Comparison of ENCODE assay signal across 27 cellular contexts in genomic region chr12:90481748-90482147, GRCh38.
"Had no signal": no experiment of that assay in that cellular context is flagged by ENCODE, and none has a peak within 500 bp of the region (broad histone marks: within the 10 kb centered on the region; RNA-seq: fewer than 3 reads in every experiment).

No MANE protein-coding gene starts in this region.

- H3K9me3 ChIP-seq: heart right ventricle, left ventricle myocardium inferior, neutrophil, ovary, prostate gland, spleen, testis, thyroid gland, transverse colon, upper lobe of left lung, vagina had no signal

- H3K27ac ChIP-seq: heart right ventricle, hepatocyte, left ventricle myocardium inferior, neural progenitor cell, neutrophil, ovary, prostate gland, spleen, testis, thyroid gland, transverse colon, upper lobe of left lung, vagina had no signal

- H3K27me3 Mint-ChIP-seq: naive thymus-derived CD8-positive, alpha-beta T cell; stimulated activated naive CD8-positive, alpha-beta T cell treated with anti-CD3 and anti-CD28 coated beads, Interleukin-15, amount 100 ng/mL, for 72 hours had no signal

- H3K9me3 Mint-ChIP-seq: nephron progenitor cell; neural progenitor cell; stimulated activated effector memory CD8-positive, alpha-beta T cell treated with anti-CD3 and anti-CD28 coated beads, Interleukin-12 subunit alpha, Interleukin-12 subunit beta, amount 100 ng/mL, for 72 hours; stimulated activated naive CD8-positive, alpha-beta T cell treated with anti-CD3 and anti-CD28 coated beads, Interleukin-15, amount 100 ng/mL, for 72 hours had no signal

- H3K4me1 ChIP-seq: heart right ventricle, left ventricle myocardium inferior, neural progenitor cell, prostate gland, spleen, testis, thyroid gland, transverse colon, upper lobe of left lung, vagina had no signal

- FAIRE-seq: small intestine had no signal

- H3K36me3 ChIP-seq: heart right ventricle, left ventricle myocardium inferior, neural progenitor cell, neutrophil, ovary, prostate gland, spleen, thyroid gland, transverse colon, upper lobe of left lung, vagina had no signal

- H3K4me3 ChIP-seq: heart right ventricle, hepatocyte, left ventricle myocardium inferior, lung, neural progenitor cell, ovary, prostate gland, spleen, testis, thyroid gland, transverse colon, upper lobe of left lung, vagina had no signal

- ATAC-seq: heart right ventricle; naive thymus-derived CD8-positive, alpha-beta T cell; right cardiac atrium; sciatic nerve; stimulated activated effector memory CD8-positive, alpha-beta T cell treated with anti-CD3 and anti-CD28 coated beads, Interleukin-12 subunit alpha, Interleukin-12 subunit beta, amount 100 ng/mL, for 72 hours; stimulated activated naive CD8-positive, alpha-beta T cell treated with anti-CD3 and anti-CD28 coated beads, Interleukin-15, amount 100 ng/mL, for 72 hours had no signal

- H3K27ac Mint-ChIP-seq: naive thymus-derived CD8-positive, alpha-beta T cell; nephron progenitor cell; neural progenitor cell; stimulated activated effector memory CD8-positive, alpha-beta T cell treated with anti-CD3 and anti-CD28 coated beads, Interleukin-12 subunit alpha, Interleukin-12 subunit beta, amount 100 ng/mL, for 72 hours had no signal

- DNase-seq: heart right ventricle; islet precursor cell; left ventricle myocardium inferior; mesendoderm; naive thymus-derived CD8-positive, alpha-beta T cell; nephron progenitor cell; occipital lobe; ovary; retina; right cardiac atrium; small intestine; spleen; stimulated activated CD4-positive, alpha-beta T cell treated with anti-CD3 and anti-CD28 coated beads, Interleukin-4, amount 100 ng/mL, for 24 hours; stimulated activated naive CD4-positive, alpha-beta T cell treated with Interleukin-2 at 50 U/mL for 16 hours; stimulated activated naive CD8-positive, alpha-beta T cell treated with anti-CD3 and anti-CD28 coated beads, Interleukin-15, amount 100 ng/mL, for 72 hours; testis; thyroid gland; transverse colon; upper lobe of left lung had no signal

- H3K27me3 ChIP-seq: heart right ventricle, hepatocyte, neural progenitor cell, neutrophil, ovary, spleen, testis, thyroid gland, transverse colon, upper lobe of left lung, vagina had no signal

- H3K36me3 Mint-ChIP-seq: naive thymus-derived CD8-positive, alpha-beta T cell; neural progenitor cell; stimulated activated effector memory CD8-positive, alpha-beta T cell treated with anti-CD3 and anti-CD28 coated beads, Interleukin-12 subunit alpha, Interleukin-12 subunit beta, amount 100 ng/mL, for 72 hours had no signal

- H3K4me3 Mint-ChIP-seq: naive thymus-derived CD8-positive, alpha-beta T cell; nephron progenitor cell; neural progenitor cell; stimulated activated effector memory CD8-positive, alpha-beta T cell treated with anti-CD3 and anti-CD28 coated beads, Interleukin-12 subunit alpha, Interleukin-12 subunit beta, amount 100 ng/mL, for 72 hours; stimulated activated naive CD8-positive, alpha-beta T cell treated with anti-CD3 and anti-CD28 coated beads, Interleukin-15, amount 100 ng/mL, for 72 hours had no signal

- H3K4me1 Mint-ChIP-seq: naive thymus-derived CD8-positive, alpha-beta T cell; nephron progenitor cell; neural progenitor cell; stimulated activated effector memory CD8-positive, alpha-beta T cell treated with anti-CD3 and anti-CD28 coated beads, Interleukin-12 subunit alpha, Interleukin-12 subunit beta, amount 100 ng/mL, for 72 hours; stimulated activated naive CD8-positive, alpha-beta T cell treated with anti-CD3 and anti-CD28 coated beads, Interleukin-15, amount 100 ng/mL, for 72 hours had no signal
